23 cellular contexts compared by ENCODE assay signal in the genomic region with DNA sequence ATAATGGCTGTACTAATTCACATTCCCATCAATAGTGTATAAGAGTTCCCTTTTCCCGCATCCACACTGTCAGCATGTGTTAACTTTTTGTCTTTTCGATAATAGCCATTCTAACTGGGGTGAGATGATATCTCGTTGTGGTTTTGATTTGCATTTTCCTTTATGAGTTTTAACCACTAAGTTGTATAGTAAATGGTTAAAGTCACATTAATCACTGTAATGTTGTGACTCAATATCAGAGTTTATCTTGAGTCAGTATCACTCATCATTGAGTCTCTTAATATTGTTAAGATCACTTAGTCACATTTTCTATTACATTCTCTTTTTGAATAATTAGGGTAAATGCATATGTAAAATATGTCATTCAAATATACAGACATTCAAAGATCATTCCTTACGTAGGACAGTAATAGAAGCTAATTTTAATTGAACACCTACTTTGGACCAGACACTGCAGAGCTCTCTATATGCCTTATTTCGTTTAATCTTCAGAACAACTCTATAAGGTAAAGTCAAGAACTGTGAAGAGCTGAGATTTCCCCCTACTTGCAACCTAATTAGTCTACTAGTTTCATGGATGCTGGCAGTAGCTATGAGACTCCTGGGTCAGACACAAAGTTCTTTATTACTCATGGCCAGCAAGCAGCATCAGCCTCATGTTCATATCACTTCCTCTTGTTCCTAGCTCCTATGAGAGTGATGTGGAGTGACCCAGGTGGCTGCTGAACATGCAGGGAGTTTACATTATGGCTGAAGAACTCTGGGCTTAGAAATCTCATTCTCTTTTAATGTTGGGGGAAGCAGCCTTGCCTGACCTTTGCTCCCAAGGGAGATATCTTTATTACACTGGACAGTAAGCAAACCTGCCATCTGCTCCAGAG. TPM values are rescaled to one million over a fixed set of nuclear protein-coding genes. Genes with fewer than 3 reads are reported as not detected.
DNase-seq lines count a peak whose midpoint lies in the region; ATAC-seq, FAIRE-seq and TF ChIP-seq lines count a peak whose summit lies in the region.
"Had no signal": no experiment of that assay in that cellular context is flagged by ENCODE, and none has a peak within 500 bp of the region (broad histone marks: within the 10 kb centered on the region; RNA-seq: fewer than 3 reads in every experiment).

No MANE protein-coding gene starts in this region.

- no peaks in the 10 kb centered on the region for H3K79me1 ChIP-seq in IMR-90 (ENCODE audit: low read depth in 1 of 2, low read length in 2 of 2)

- H3K4me1 Mint-ChIP-seq in chondrocyte (ENCODE audit: low read depth) = no peaks in the 10 kb centered on the region
- H3K4me1 Mint-ChIP-seq: naive thymus-derived CD4-positive, alpha-beta T cell; stimulated activated memory B cell treated with anti-CD40 and anti-IgM and Interleukin-4, amounts not matched to agents 10 μg/mL and 1 μg/mL and 100 μg/mL, for 72 hours; T-helper 17 cell had no signal

- no peak for TF ChIP-seq CTCF in IMR-90 (conservative IDR thresholded peaks at IDR 0.05; ENCODE audit: low read depth, low read length)
- TF ChIP-seq CTCF in bronchial epithelial cell (IDR thresholded peaks at IDR 0.05; ENCODE audit: insufficient read depth, low read length, severe bottlenecking) = no peak
- no peak for TF ChIP-seq CTCF in chondrocyte (IDR thresholded peaks at IDR 0.05)

- no peaks in the 10 kb centered on the region for H3K27me3 Mint-ChIP-seq in chondrocyte (ENCODE audit: low read depth)

- no peak overlapping the region for H3K4me3 Mint-ChIP-seq in chondrocyte (ENCODE audit: unreplicated experiment)
- H3K4me3 Mint-ChIP-seq: GM23338; naive thymus-derived CD4-positive, alpha-beta T cell; stimulated activated memory B cell treated with anti-CD40 and anti-IgM and Interleukin-4, amounts not matched to agents 10 μg/mL and 1 μg/mL and 100 μg/mL, for 72 hours; T-helper 17 cell had no signal

- no peaks in the 10 kb centered on the region for H3K9me3 Mint-ChIP-seq in chondrocyte (ENCODE audit: low read depth)
- H3K9me3 Mint-ChIP-seq: GM23338 had no signal

- H3K36me3 Mint-ChIP-seq in chondrocyte (ENCODE audit: low read depth) = peaks cover 1% of the 10 kb centered on the region
- H3K36me3 Mint-ChIP-seq: naive thymus-derived CD4-positive, alpha-beta T cell; stimulated activated memory B cell treated with anti-CD40 and anti-IgM and Interleukin-4, amounts not matched to agents 10 μg/mL and 1 μg/mL and 100 μg/mL, for 72 hours had no signal

- no peak overlapping the region for H2AK9ac ChIP-seq in IMR-90 (replicated peaks; ENCODE audit: low read depth, low read length, poor library complexity)

- H4K5ac ChIP-seq in IMR-90 (ENCODE audit: low read depth, low read length) = no peak overlapping the region

- no peak overlapping the region for H2BK20ac ChIP-seq in IMR-90 (ENCODE audit: low read depth, low read length)

- CTCF ChIA-PET in IMR-90 (lab: Yijun Ruan, JAX) = no interaction called here

- BruUV-seq in IMR-90 (replicated peaks; lab: Mats Ljungman, UMichigan) = no TSS peak

- H3K56ac ChIP-seq in IMR-90 (ENCODE audit: extremely low read depth, insufficient read depth, low read length) = no peak overlapping the region

- no peak overlapping the region for H2BK120ac ChIP-seq in IMR-90 (ENCODE audit: low read depth, low read length)

- no peak overlapping the region for H3K4me2 ChIP-seq in IMR-90 (ENCODE audit: low read depth, low read length)
- H3K4me2 ChIP-seq: GM23338 had no signal

- no peak overlapping the region for H2BK5ac ChIP-seq in IMR-90 (ENCODE audit: low read depth, low read length, poor library complexity, severe bottlenecking)

- TF ChIP-seq POLR2A in IMR-90 (IDR thresholded peaks at IDR 0.05; ENCODE audit: low read depth, low read length) = no peak
- TF ChIP-seq POLR2A in erythroblast (IDR thresholded peaks at IDR 0.05; ENCODE audit: low read length) = no peak

- no peak overlapping the region for H3K27ac ChIP-seq in IMR-90 (ENCODE audit: insufficient read depth, low read length)
- H3K27ac ChIP-seq: coronary artery, lower lobe of right lung, upper lobe of left lung had no signal

- DNase-seq in NCI-H82 (lab: John Stamatoyannopoulos, UW) = peak; percentile 16
- DNase-seq in NCI-H82 treated with DMSO at 0.1 percent for 48 hours (lab: John Stamatoyannopoulos, UW; ENCODE audit: unreplicated experiment) = no peak
- peak; percentile 47 for DNase-seq in ELR (ENCODE audit: low read depth)
- peak; percentile 54 for DNase-seq in IMR-90
- DNase-seq in bronchial epithelial cell (ENCODE audit: low read depth) = peak; percentile 75
- no peak for DNase-seq in DMS153 (lab: John Stamatoyannopoulos, UW)
- DNase-seq in chondrocyte (ENCODE audit: low spot score) = no peak
- no peak for DNase-seq in erythroblast (lab: John Stamatoyannopoulos, UW)
- DNase-seq: activated CD4-positive, CD25-positive, alpha-beta regulatory T cell treated with anti-CD3 and anti-CD28 coated beads, Interleukin-2, amount 50 U/mL, for 72 hours; C1 segment of cervical spinal cord; DMS79; lower lobe of right lung; naive thymus-derived CD4-positive, alpha-beta T cell; NCI-H1694 treated with DMSO at 0.1 percent for 48 hours; small intestine; T-helper 17 cell; upper lobe of left lung had no signal

- H2AFZ ChIP-seq in IMR-90 (replicated peaks; ENCODE audit: low read length, poor library complexity) = no peak overlapping the region
- H2AFZ ChIP-seq: GM23338 had no signal

- H3K9me1 ChIP-seq in IMR-90 (ENCODE audit: insufficient read depth, low read length) = no peaks in the 10 kb centered on the region; the same call in 1 of the 2 replicates

- no peak overlapping the region for H3K4ac ChIP-seq in IMR-90 (ENCODE audit: low read depth, low read length)

- intact Hi-C loops in IMR-90 (cut with micrococcal nuclease) = no loop called here

- no peak overlapping the region for H4K8ac ChIP-seq in IMR-90 (ENCODE audit: low read depth in 2 of 2, low read length in 2 of 2)

- no CpG with 5 or more reads among the region's 5 CpGs for WGBS in IMR-90 (ENCODE audit: extremely low coverage in 2 of 2, insufficient read length in 1 of 2), 2 experiments

- no peak for TF ChIP-seq RAD21 in IMR-90 (IDR thresholded peaks at IDR 0.05; ENCODE audit: low read length)

- no peak for ATAC-seq in IMR-90 (ENCODE audit: low read depth)
- ATAC-seq: GM23338; lower lobe of right lung; naive thymus-derived CD4-positive, alpha-beta T cell; Right ventricle myocardium inferior; stimulated activated memory B cell treated with anti-CD40 and anti-IgM and Interleukin-4, amounts not matched to agents 10 μg/mL and 1 μg/mL and 100 μg/mL, for 72 hours; T-helper 17 cell had no signal

- H3K27ac Mint-ChIP-seq in chondrocyte (ENCODE audit: unreplicated experiment) = no peak overlapping the region
- H3K27ac Mint-ChIP-seq: GM23338; naive thymus-derived CD4-positive, alpha-beta T cell; stimulated activated memory B cell treated with anti-CD40 and anti-IgM and Interleukin-4, amounts not matched to agents 10 μg/mL and 1 μg/mL and 100 μg/mL, for 72 hours; T-helper 17 cell had no signal

- no peak overlapping the region for H3K9ac ChIP-seq in IMR-90 (ENCODE audit: low read depth, low read length)

- H4K20me1 ChIP-seq in IMR-90 (ENCODE audit: insufficient read depth, low read length) = no peaks in the 10 kb centered on the region

- no peak overlapping the region for H3K18ac ChIP-seq in IMR-90 (ENCODE audit: low read depth, low read length)

- H3K9me3 ChIP-seq in IMR-90 (ENCODE audit: control insufficient read depth, insufficient read depth, low read length) = no peaks in the 10 kb centered on the region
- H3K9me3 ChIP-seq: lower lobe of right lung, upper lobe of left lung had no signal

- no peak overlapping the region for H2BK15ac ChIP-seq in IMR-90 (ENCODE audit: low read depth, low read length)

- H3K23ac ChIP-seq in IMR-90 (ENCODE audit: low read depth, low read length) = no peak overlapping the region

- POLR2A ChIA-PET in IMR-90 (lab: Charles Lee; ENCODE audit: unreplicated experiment) = no interaction called here

- in situ Hi-C loops in IMR-90 (cut with MboI; ENCODE audit: low sequenced_read_pairs) = no loop called here

- dilution Hi-C loops in IMR-90 (cut with HindIII; ENCODE audit: low sequenced_read_pairs, unreplicated experiment) = no loop called here

- H3K36me3 ChIP-seq in IMR-90 (ENCODE audit: control insufficient read depth, insufficient read depth, low read length) (no peaks in the 10 kb centered on the region), bronchial epithelial cell (ENCODE audit: control insufficient read depth, insufficient read depth, low read length) (no peaks in the 10 kb centered on the region)
- H3K36me3 ChIP-seq: lower lobe of right lung, upper lobe of left lung had no signal

- no peak overlapping the region for H4K91ac ChIP-seq in IMR-90 (ENCODE audit: insufficient read depth, low read depth, low read length)

- H3K4me1 ChIP-seq in IMR-90 (ENCODE audit: control insufficient read depth, insufficient read depth, low read length) = peaks cover 4% of the 10 kb centered on the region; the same call in 1 of the 2 replicates
- H3K4me1 ChIP-seq: lower lobe of right lung, upper lobe of left lung had no signal

- FAIRE-seq in bronchial epithelial cell (lab: Jason Lieb, UNC) = no peak
- FAIRE-seq: A204.1, HTR-8/SVneo, small intestine had no signal

- no peak overlapping the region for H2AK5ac ChIP-seq in IMR-90 (ENCODE audit: low read depth, low read length)

- H3K4me3 ChIP-seq in IMR-90 (ENCODE audit: insufficient read depth, low read depth, low read length) (no peak overlapping the region), bronchial epithelial cell (ENCODE audit: low read depth, low read length) (no peak overlapping the region)
- H3K4me3 ChIP-seq: coronary artery, GM23338, lower lobe of right lung, upper lobe of left lung had no signal

- no peak overlapping the region for H3K14ac ChIP-seq in IMR-90 (replicated peaks; ENCODE audit: low read depth, low read length)

- H3K27me3 ChIP-seq in IMR-90 (ENCODE audit: control insufficient read depth, insufficient read depth, low read length) (no peaks in the 10 kb centered on the region; the same call in 1 of the 2 replicates), bronchial epithelial cell (ENCODE audit: control insufficient read depth, insufficient read depth, low read length) (no peaks in the 10 kb centered on the region)
- H3K27me3 ChIP-seq: upper lobe of left lung had no signal

RNA-seq across cellular contexts. Expression of gene CREB5, which starts 30.5 kb away (rescaled TPM):
- total RNA-seq in IMR-90 (2012; rRNA removed) (7.3 and 11.1 TPM in 2 replicates), bronchial epithelial cell (2.1 and 7.3 TPM in 2 replicates), chondrocyte (5.1 to 10.2 TPM (median 8.2 TPM) in 3 replicates)
- polyA plus RNA-seq in IMR-90 (2012; rRNA removed) = 13.1 and 17.9 TPM in 2 replicates
- polyA plus RNA-seq in IMR-90 (2012; cell fraction: cytosol; rRNA removed) = 8.1 and 23.7 TPM in 2 replicates
- 66.8 and 78.4 TPM in 2 replicates for polyA plus RNA-seq in IMR-90 (2012; cell fraction: nucleus; rRNA removed; ENCODE audit: low replicate concordance)
- polyA plus RNA-seq: naive thymus-derived CD4-positive, alpha-beta T cell had no signal

Comparison
In these comparisons a context has a peak if more than half of its experiments do, and no peak if none do; other contexts are left out.
1. DNase-seq: peak in NCI-H82 (single experiment), ELR (single experiment), IMR-90 (single experiment) and bronchial epithelial cell (single experiment); none in NCI-H82 treated with DMSO at 0.1 percent for 48 hours (single experiment), DMS153 (single experiment), chondrocyte (single experiment) and erythroblast (0 of 2).